33 cellular contexts compared by ENCODE assay signal in genomic region chr20:47719211-47719610, GRCh38.
"Had no signal": no experiment of that assay in that cellular context is flagged by ENCODE, and none has a peak within 500 bp of the region (broad histone marks: within the 10 kb centered on the region; RNA-seq: fewer than 3 reads in every experiment).

No MANE protein-coding gene starts in this region.

- H3K27ac Mint-ChIP-seq: activated CD4-positive, alpha-beta memory T cell treated with anti-CD3 and anti-CD28 coated beads, Interleukin-2, amount 10 ng/mL, durations not matched to agents 7 days and 5 days; activated naive CD4-positive, alpha-beta T cell treated with anti-CD3 and anti-CD28 coated beads, Interleukin-2, amount 50 U/mL, for 24 hours; activated naive CD8-positive, alpha-beta T cell treated with anti-CD3 and anti-CD28 coated beads, Interleukin-2, amount 10 ng/mL, durations not matched to agents 7 days and 5 days; activated T-cell treated with anti-CD3 and anti-CD28 coated beads, Interleukin-2, amount 50 U/mL, for 24 hours; activated T-helper 2 cell treated with anti-CD3 and anti-CD28 coated beads, Interferon-gamma antibody, Interleukin-2, Interleukin-4, amounts not matched to agents 10 μg/mL and 5 μg/mL and 100 μg/mL, durations not matched to agents 14 hours and 24 hours and 36 hours had no signal

- H3K36me3 Mint-ChIP-seq: activated naive CD4-positive, alpha-beta T cell treated with anti-CD3 and anti-CD28 coated beads, Interleukin-2, amount 50 U/mL, for 24 hours; activated naive CD8-positive, alpha-beta T cell treated with anti-CD3 and anti-CD28 coated beads, Interleukin-2, amount 10 ng/mL, durations not matched to agents 7 days and 5 days had no signal

- H3K4me3 Mint-ChIP-seq: activated CD4-positive, alpha-beta memory T cell treated with anti-CD3 and anti-CD28 coated beads, Interleukin-2, amount 10 ng/mL, durations not matched to agents 7 days and 5 days; activated naive CD4-positive, alpha-beta T cell treated with anti-CD3 and anti-CD28 coated beads, Interleukin-2, amount 50 U/mL, for 24 hours; activated naive CD8-positive, alpha-beta T cell treated with anti-CD3 and anti-CD28 coated beads, Interleukin-2, amount 10 ng/mL, durations not matched to agents 7 days and 5 days; activated T-cell treated with anti-CD3 and anti-CD28 coated beads, Interleukin-2, amount 50 U/mL, for 24 hours; central memory CD8-positive, alpha-beta T cell had no signal

- DNase-seq: activated CD4-positive, alpha-beta memory T cell treated with anti-CD3 and anti-CD28 coated beads, Interleukin-2, amount 10 ng/mL, durations not matched to agents 7 days and 5 days; activated CD4-positive, alpha-beta T cell treated with anti-CD3 and anti-CD28 coated beads for 1 hour; activated CD4-positive, alpha-beta T cell treated with anti-CD3 and anti-CD28 coated beads for 48 hours; activated CD4-positive, CD25-positive, alpha-beta regulatory T cell; activated gamma-delta T cell; activated naive CD4-positive, alpha-beta T cell treated with Interleukin-2 at 50 U/mL for 16 hours; activated naive CD8-positive, alpha-beta T cell treated with anti-CD3 and anti-CD28 coated beads, Interleukin-2, amount 10 ng/mL, durations not matched to agents 7 days and 5 days; activated T-cell treated with anti-CD3 and anti-CD28 coated beads, Interleukin-2, amount 50 U/mL, for 24 hours; amygdala; IMR-90; Karpas-422; NCI-H1048; NCI-H1436 treated with DMSO at 0.1 percent for 48 hours; NCI-H1694 treated with DMSO at 0.1 percent for 48 hours; NCI-H2029; NCI-H345; NCI-H526; NCI-H748 treated with DMSO at 0.1 percent for 48 hours; SHP77; SK-N-SH; SW 1271; T-helper 1 cell; T-helper 2 cell; T-helper 9 cell; WERI-Rb-1 had no signal

- H3K4me1 Mint-ChIP-seq: activated naive CD4-positive, alpha-beta T cell treated with anti-CD3 and anti-CD28 coated beads, Interleukin-2, amount 50 U/mL, for 24 hours; central memory CD8-positive, alpha-beta T cell had no signal

- H3K27me3 ChIP-seq: ascending aorta, cardiac muscle cell, SJSA1 had no signal

- H3K4me3 ChIP-seq: ascending aorta, cardiac muscle cell, K562, SJSA1 had no signal

- H3K9me3 ChIP-seq: ascending aorta, SJSA1, SK-N-SH had no signal

- H3K27ac ChIP-seq: ascending aorta, cardiac muscle cell, SJSA1, WERI-Rb-1 had no signal

- H3K36me3 ChIP-seq: ascending aorta, cardiac muscle cell, SJSA1, WERI-Rb-1 had no signal

- H3K9me3 Mint-ChIP-seq: activated CD4-positive, alpha-beta memory T cell treated with anti-CD3 and anti-CD28 coated beads, Interleukin-2, amount 10 ng/mL, durations not matched to agents 7 days and 5 days; activated naive CD4-positive, alpha-beta T cell treated with anti-CD3 and anti-CD28 coated beads, Interleukin-2, amount 50 U/mL, for 24 hours; activated naive CD8-positive, alpha-beta T cell treated with anti-CD3 and anti-CD28 coated beads, Interleukin-2, amount 10 ng/mL, durations not matched to agents 7 days and 5 days; activated T-cell treated with anti-CD3 and anti-CD28 coated beads, Interleukin-2, amount 50 U/mL, for 24 hours; activated T-helper 2 cell treated with anti-CD3 and anti-CD28 coated beads, Interferon-gamma antibody, Interleukin-2, Interleukin-4, amounts not matched to agents 10 μg/mL and 5 μg/mL and 100 μg/mL, durations not matched to agents 14 hours and 24 hours and 36 hours; central memory CD8-positive, alpha-beta T cell had no signal

- ATAC-seq: K562, Panc1 had no signal
